Comparison of ENCODE assay signal across 16 cellular contexts in the genomic region with DNA sequence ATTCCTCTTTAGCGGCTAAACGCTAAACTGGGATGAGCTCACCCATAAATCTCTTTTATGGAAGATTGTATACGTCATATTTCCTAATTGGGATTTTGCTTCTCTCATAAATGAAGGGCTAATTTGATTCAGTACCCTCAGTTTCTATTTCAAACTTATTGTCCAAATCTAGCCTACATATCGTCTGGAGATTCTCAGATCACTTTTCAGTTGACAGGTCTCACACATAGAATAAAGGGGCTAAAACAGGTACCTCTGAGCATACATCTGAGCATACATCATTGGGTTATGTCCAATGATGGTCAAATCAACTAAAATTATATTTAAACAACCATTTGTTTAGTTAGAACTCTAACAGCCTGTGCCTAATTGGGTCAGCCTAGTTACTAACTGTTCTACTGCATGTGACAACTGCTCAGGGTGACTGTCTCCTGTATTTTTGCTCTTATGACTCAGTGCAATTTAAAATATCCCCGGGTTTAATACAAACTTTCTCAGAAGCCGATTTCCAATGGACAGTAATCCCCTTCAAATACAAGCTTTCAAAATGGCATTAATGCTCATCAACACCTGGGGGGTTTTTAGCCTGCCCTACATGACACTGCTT. TPM values are rescaled to one million over a fixed set of nuclear protein-coding genes. Genes with fewer than 3 reads are reported as not detected.
DNase-seq lines count a peak whose midpoint lies in the region; ATAC-seq and TF ChIP-seq lines count a peak whose summit lies in the region.
"Had no signal": no experiment of that assay in that cellular context is flagged by ENCODE, and none has a peak within 500 bp of the region (broad histone marks: within the 10 kb centered on the region; RNA-seq: fewer than 3 reads in every experiment).

No MANE protein-coding gene starts in this region.

- H3K9me2 ChIP-seq in HCT116 (ENCODE audit: insufficient read depth) = no peaks in the 10 kb centered on the region

- TF ChIP-seq POLR2A in HCT116 (IDR thresholded peaks at IDR 0.05; ENCODE audit: borderline replicate concordance, extremely low read depth, insufficient read depth, insufficient read length) = no peak

- peak overlapping the region; percentile 60 for H3K9ac ChIP-seq in HCT116 (ENCODE audit: low read length)

- ATAC-seq in HCT116 (no peak), left ventricle myocardium superior (peak; percentile 79)
- ATAC-seq: natural killer cell, sciatic nerve, T-helper 17 cell had no signal

- H3K27ac ChIP-seq in HCT116 (ENCODE audit: low read depth, low read length) (peak overlapping the region; percentile 79), VCaP (peak overlapping the region; percentile 52), skin epidermis (peak overlapping the region in 11 of 21 experiments; percentile 0 to 75 (median 44))

- peaks cover 14% of the 10 kb centered on the region; the same call in 1 of the 2 replicates for H3K79me2 ChIP-seq in HCT116 (ENCODE audit: insufficient read depth, low read length)

- intact Hi-C loops in HCT116 (cut with micrococcal nuclease) = no loop called here
- intact Hi-C loops in left ventricle myocardium superior (cut with micrococcal nuclease) = no loop called here

- no peaks in the 10 kb centered on the region for H3K36me3 ChIP-seq in HCT116 (ENCODE audit: control insufficient read depth in 1 of 2, insufficient read depth in 2 of 2, low read length in 2 of 2)

- peaks cover 70 to 82% of the 10 kb centered on the region in 2 experiments for H3K4me1 ChIP-seq in HCT116 (ENCODE audit: control insufficient read depth in 1 of 2, insufficient read depth in 2 of 2, low read length in 2 of 2)

- H3K9me3 ChIP-seq in HCT116 (ENCODE audit: control insufficient read depth in 1 of 2, insufficient read depth in 1 of 2, low read depth in 1 of 2, low read length in 2 of 2) = no peaks in the 10 kb centered on the region
- H3K9me3 ChIP-seq: stomach had no signal

- no peak for TF ChIP-seq CTCF in HCT116 (IDR thresholded peaks at IDR 0.05 in 2 of 3, conservative IDR thresholded peaks at IDR 0.05 in 1 of 3; ENCODE audit: borderline replicate concordance in 1 of 3, insufficient read depth in 1 of 3, low read depth in 2 of 3, low read length in 2 of 3)
- TF ChIP-seq CTCF in VCaP (conservative IDR thresholded peaks at IDR 0.05) = no peak

- no peak for TF ChIP-seq RAD21 in HCT116 (IDR thresholded peaks at IDR 0.05; ENCODE audit: low read depth)

- RAD21 ChIA-PET in HCT116 (lab: Charles Lee; ENCODE audit: low non-redundant PET in 1 of 2, low total read pairs in 2 of 2, uncharacterized antibody in 2 of 2, unreplicated experiment in 2 of 2) = no interaction called here

- POLR2A ChIA-PET in HCT116 (lab: Charles Lee) = interaction anchor here (1.2 kb wide), 1 partner anchor 17 kb away, joined by 3 read pairs; no protein-coding TSS in a partner anchor

- CTCF ChIA-PET in HCT116 (lab: Charles Lee) = interaction anchor here (1.8 kb wide), 1 partner anchor 14 kb away, joined by 4 read pairs; no protein-coding TSS in a partner anchor

- H3K4me2 ChIP-seq in HCT116 (ENCODE audit: low read length) = peak overlapping the region; percentile 81

- BruUV-seq in HCT116 (replicated peaks; lab: Mats Ljungman, UMichigan) = no TSS peak

- DNase-seq in HCT116 (ENCODE audit: low read depth, low spot score) = no peak
- no peak for DNase-seq in left ventricle myocardium superior
- DNase-seq in effector CD4-positive, alpha-beta T cell = no peak
- no peak for DNase-seq in stimulated activated naive CD4-positive, alpha-beta T cell (lab: John Stamatoyannopoulos, UW)
- DNase-seq in D341Med (ENCODE audit: low spot score) = no peak
- no peak for DNase-seq in T-helper 2 cell
- DNase-seq: anterior cingulate cortex; CD4-positive, CD25-positive, alpha-beta regulatory T cell; GOT3; natural killer cell; NCI-H2171 treated with DMSO at 0.1 percent for 48 hours; stomach; T-helper 17 cell had no signal

- no peaks in the 10 kb centered on the region for H3K27me3 ChIP-seq in HCT116 (ENCODE audit: insufficient read depth, low read length)
- H3K27me3 ChIP-seq: stomach had no signal

- H2AFZ ChIP-seq in HCT116 (ENCODE audit: low read depth, low read length, poor library complexity, severe bottlenecking) = no peak overlapping the region

- H4K20me1 ChIP-seq in HCT116 (ENCODE audit: insufficient read depth) = no peaks in the 10 kb centered on the region

- H3K4me3 ChIP-seq in HCT116 (replicated peaks in 1 of 2; ENCODE audit: low read depth in 1 of 2, low read length in 2 of 2) (peak overlapping the region in 1 of 2 experiments; percentile 43; a peak in 1 of 4 replicates), skin epidermis (no peak overlapping the region)
- H3K4me3 ChIP-seq: stomach had no signal

TF ChIP-seq in HCT116, 20 proteins besides CTCF, POLR2A, EP300 and RAD21:
- TF ChIP-seq FOSL1 (IDR thresholded peaks at IDR 0.05; ENCODE audit: low read depth) = peak; percentile 34; the same call in 1 of the 2 replicates
- TF ChIP-seq EGR1 (IDR thresholded peaks at IDR 0.05; ENCODE audit: low read depth) = no peak

RNA-seq across cellular contexts. Expression of a gene that starts 57.7 kb away (rescaled TPM):
- total RNA-seq in HCT116 (2021; ENCODE audit: unreplicated experiment) (47.3 TPM), left ventricle myocardium superior (56.6 TPM)
- polyA plus RNA-seq in HCT116 (2012) = 38.1 and 39.1 TPM in 2 replicates
